8 cellular contexts compared by ENCODE assay signal in the genomic region with DNA sequence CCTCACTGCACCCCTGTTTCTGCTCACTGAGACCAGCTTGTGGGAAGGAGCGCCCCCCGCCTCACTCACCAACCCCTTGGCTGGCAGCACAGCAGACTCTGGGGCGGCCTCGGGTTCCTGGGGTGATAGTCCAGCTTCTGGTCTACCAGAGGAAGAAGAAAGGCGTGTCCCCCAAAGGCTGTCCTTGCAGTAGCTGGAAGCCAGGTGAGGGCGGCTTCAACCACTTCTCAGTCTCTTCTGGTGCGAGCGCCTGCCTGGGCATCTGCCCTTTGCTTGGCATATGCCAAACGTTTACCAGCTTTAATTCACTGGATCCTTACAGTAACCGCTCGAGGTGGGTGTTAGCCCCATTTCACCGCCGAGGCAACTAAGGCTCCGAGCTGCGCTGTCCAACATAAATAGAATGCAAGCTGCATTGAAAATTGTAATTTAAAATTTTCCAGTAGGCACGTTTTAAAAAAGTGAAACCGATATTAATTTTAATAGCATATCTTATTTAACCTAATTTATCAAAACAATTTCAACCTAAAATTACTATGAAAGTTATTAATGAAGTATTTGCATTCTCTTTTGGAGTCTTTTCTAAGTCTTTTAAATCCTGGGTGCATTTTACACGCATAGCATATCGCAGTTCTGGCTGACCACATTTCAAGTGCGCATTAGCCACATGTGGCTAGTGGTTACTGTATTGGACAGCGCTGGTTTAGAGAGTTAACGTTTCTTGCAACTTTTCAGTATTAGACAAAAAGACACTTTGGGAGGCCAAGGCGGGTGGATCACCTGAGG. TPM values are rescaled to one million over a fixed set of nuclear protein-coding genes. Genes with fewer than 3 reads are reported as not detected.
DNase-seq lines count a peak whose midpoint lies in the region; ATAC-seq and TF ChIP-seq lines count a peak whose summit lies in the region.

No MANE protein-coding gene starts in this region.

- intact Hi-C loops in thyroid gland (cut with DNase I): no loop called here

- TF ChIP-seq CTCF in RWPE2 (IDR thresholded peaks at IDR 0.05; ENCODE audit: poor library complexity, severe bottlenecking) (peak; percentile 2), lung (IDR thresholded peaks at IDR 0.05; ENCODE audit: control extremely low read depth, extremely low read depth) (no peak), thyroid gland (IDR thresholded peaks at IDR 0.05) (peak in 1 of 6 experiments; percentile 22)

- H3K9me3 ChIP-seq in RWPE2 (ENCODE audit: severe bottlenecking): no peaks in the 10 kb centered on the region
- peaks cover 0 to 2% of the 10 kb centered on the region in 2 donors for H3K9me3 ChIP-seq in lung (ENCODE audit: control insufficient read depth in 2 of 2, insufficient read depth in 1 of 2, low read length in 1 of 2)
- H3K9me3 ChIP-seq in thyroid gland: no peaks in the 10 kb centered on the region

- TF ChIP-seq POLR2A in thyroid gland (IDR thresholded peaks at IDR 0.05): no peak

- H3K27me3 ChIP-seq in RWPE2 (ENCODE audit: insufficient read depth, poor library complexity, severe bottlenecking) (no peaks in the 10 kb centered on the region), lung (ENCODE audit: control insufficient read depth, insufficient read depth) (no peaks in the 10 kb centered on the region), thyroid gland (no peaks in the 10 kb centered on the region)

- H3K4me3 ChIP-seq in RWPE2 (ENCODE audit: severe bottlenecking) (peak overlapping the region; percentile 73), lung (peak overlapping the region; percentile 99), thyroid gland (replicated peaks in 1 of 3) (peak overlapping the region; percentile 62 to 92 (median 80))

- 22 to 25% methylated on average over 23 of the region's 23 CpGs for WGBS in lung, 2 donors
- 29 to 30% methylated on average over 21 of the region's 23 CpGs for WGBS in thyroid gland, 2 donors

- H3K4me1 ChIP-seq in RWPE2 (ENCODE audit: insufficient read depth, poor library complexity, severe bottlenecking): peaks cover 14% of the 10 kb centered on the region
- H3K4me1 ChIP-seq in lung (ENCODE audit: control insufficient read depth in 2 of 2, insufficient read depth in 2 of 2, low read length in 2 of 2): peaks cover 8% of the 10 kb centered on the region in 2 donors
- peaks cover 18 to 32% of the 10 kb centered on the region in 2 donors for H3K4me1 ChIP-seq in thyroid gland

- H3K36me3 ChIP-seq in RWPE2 (ENCODE audit: low read depth): peaks cover 40% of the 10 kb centered on the region
- H3K36me3 ChIP-seq in lung (ENCODE audit: control insufficient read depth in 2 of 2, insufficient read depth in 2 of 2, low read length in 2 of 2): peaks cover 0 to 2% of the 10 kb centered on the region in 2 donors
- H3K36me3 ChIP-seq in thyroid gland: no peaks in the 10 kb centered on the region

- ATAC-seq in GM19468 (IDR thresholded peaks at IDR 0.05; ENCODE audit: extremely low read depth, unreplicated experiment) (peak; percentile 6), HG03565 (IDR thresholded peaks at IDR 0.05; ENCODE audit: unreplicated experiment) (peak; percentile 9), RWPE2 (ENCODE audit: low read depth) (peak; percentile 44), lung (ENCODE audit: insufficient read depth, low FRiP score) (peak; percentile 23)

- peak overlapping the region; percentile 82 for H3K27ac ChIP-seq in RWPE2 (ENCODE audit: poor library complexity, severe bottlenecking)
- H3K27ac ChIP-seq in cingulate gyrus (ENCODE audit: low read depth, low read length): peak overlapping the region; percentile 99
- H3K27ac ChIP-seq in lung (ENCODE audit: low read depth in 1 of 2, low read length in 1 of 2): peak overlapping the region; percentile 97 to 99
- peak overlapping the region; percentile 91 to 97 (median 96) for H3K27ac ChIP-seq in thyroid gland

- DNase-seq in DMS 273 (lab: John Stamatoyannopoulos, UW; ENCODE audit: unreplicated experiment) (peak; percentile 79), DMS 273 treated with DMSO at 0.1 percent for 48 hours (lab: John Stamatoyannopoulos, UW) (no peak), RWPE2 (ENCODE audit: low spot score) (peak; percentile 78), lung (ENCODE audit: low spot score) (peak; percentile 59), thyroid gland (peak; percentile 64 to 65)

RNA-seq across cellular contexts. Expression of gene FAM177A1, which starts 0.9 kb away (rescaled TPM):
- total RNA-seq in lung: 10 to 100 TPM; 75.7 to 86.3 TPM
- polyA plus RNA-seq in lung: 100 to 1,000 TPM in 1 of 2 donors, 10 to 100 TPM in 1; 62.3 to 153 TPM
- total RNA-seq in thyroid gland: 10 to 100 TPM; 36.2 to 55.6 (median 47.2) TPM
